ENCODE assay signal across 17 cellular contexts in the genomic region with DNA sequence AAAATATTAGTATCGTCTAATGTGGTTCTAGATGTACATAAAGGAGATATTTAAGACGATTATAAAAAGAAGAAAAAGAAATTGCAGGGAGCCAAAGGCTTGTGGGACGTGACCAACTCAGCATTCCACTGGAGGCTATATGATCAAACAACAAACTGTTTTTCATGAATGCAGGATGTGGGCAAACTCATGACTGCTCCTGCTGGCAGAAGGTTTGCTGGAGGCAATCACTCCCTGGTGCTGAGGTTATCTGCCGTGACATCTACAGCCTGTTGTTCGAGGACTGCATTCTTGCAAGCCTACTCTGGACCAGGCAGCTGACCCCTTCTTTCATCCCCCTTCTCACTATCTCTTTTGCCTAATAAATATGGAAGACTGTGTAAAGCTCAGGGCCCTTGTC.
DNase-seq lines count a peak whose midpoint lies in the region; ATAC-seq and TF ChIP-seq lines count a peak whose summit lies in the region.
"Had no signal": no experiment of that assay in that cellular context is flagged by ENCODE, and none has a peak within 500 bp of the region (broad histone marks: within the 10 kb centered on the region; RNA-seq: fewer than 3 reads in every experiment).

No MANE protein-coding gene starts in this region.

- no peak overlapping the region for H2BK120ac ChIP-seq in mesendoderm (ENCODE audit: low read depth, low read length)

- no peak overlapping the region for H4K8ac ChIP-seq in mesendoderm (ENCODE audit: low read depth, low read length)

- ATAC-seq in GM19035 (IDR thresholded peaks at IDR 0.05; ENCODE audit: unreplicated experiment): no peak
- ATAC-seq: CD8-positive, alpha-beta T cell had no signal

- no peaks in the 10 kb centered on the region for H3K79me1 ChIP-seq in mesendoderm (ENCODE audit: low read length)

- H3K23ac ChIP-seq in mesendoderm (ENCODE audit: low read length): no peak overlapping the region

- TF ChIP-seq CTCF in astrocyte of the cerebellum (IDR thresholded peaks at IDR 0.05; ENCODE audit: low read depth, low read length, missing control alignments): peak; percentile 10
- no peak for TF ChIP-seq CTCF in tibial nerve (IDR thresholded peaks at IDR 0.05)

- H3K27me3 ChIP-seq in mesendoderm (ENCODE audit: insufficient read depth, low read length, poor library complexity): no peaks in the 10 kb centered on the region
- no peaks in the 10 kb centered on the region for H3K27me3 ChIP-seq in tibial nerve
- H3K27me3 ChIP-seq: BLaER1 had no signal

- in situ Hi-C loops in astrocyte of the cerebellum (cut with HindIII; ENCODE audit: low sequenced_read_pairs): no loop called here

- no peak overlapping the region for H2BK15ac ChIP-seq in mesendoderm (replicated peaks; ENCODE audit: low read depth)

- no peaks in the 10 kb centered on the region for H3K79me2 ChIP-seq in mesendoderm (ENCODE audit: control insufficient read depth, insufficient read depth, low read length)

- H3K18ac ChIP-seq in mesendoderm (ENCODE audit: low read length): no peak overlapping the region

- H4K5ac ChIP-seq in mesendoderm (ENCODE audit: low read length): no peak overlapping the region

- no peak overlapping the region for H3K27ac ChIP-seq in mesendoderm (ENCODE audit: low read depth, low read length)
- H3K27ac ChIP-seq in tibial nerve: no peak overlapping the region
- H3K27ac ChIP-seq: BLaER1 had no signal

- no peak overlapping the region for H3K56ac ChIP-seq in mesendoderm (ENCODE audit: low read length)

- WGBS in mesendoderm (ENCODE audit: extremely low coverage, insufficient coverage, low lambda C conversion rate): 100% methylated on average over 2 of the region's 5 CpGs
- WGBS in tibial nerve, 2 donors: 52 to 55% methylated on average over 5 of the region's 5 CpGs

- H3K9me3 ChIP-seq in tibial nerve: no peaks in the 10 kb centered on the region

- H3K4me2 ChIP-seq in mesendoderm (ENCODE audit: low read length): no peak overlapping the region
- H3K4me2 ChIP-seq: BLaER1 had no signal

- H3K4me3 ChIP-seq in astrocyte of the cerebellum (ENCODE audit: low read depth, low read length) (no peak overlapping the region), mesendoderm (ENCODE audit: low read length) (no peak overlapping the region), tibial nerve (no peak overlapping the region)
- H3K4me3 ChIP-seq: BLaER1 had no signal

- H3K36me3 ChIP-seq in mesendoderm (ENCODE audit: control insufficient read depth, insufficient read depth, low read length) (no peaks in the 10 kb centered on the region), tibial nerve (no peaks in the 10 kb centered on the region)
- H3K36me3 ChIP-seq: BLaER1 had no signal

- no peak overlapping the region for H3K4ac ChIP-seq in mesendoderm (ENCODE audit: low read depth, low read length)

- no peak overlapping the region for H2BK5ac ChIP-seq in mesendoderm (ENCODE audit: low read length)

- TF ChIP-seq POLR2A in tibial nerve (IDR thresholded peaks at IDR 0.05): no peak

- DNase-seq in A172 (ENCODE audit: low spot score): peak; percentile 75
- peak; percentile 64 for DNase-seq in ELR (ENCODE audit: low read depth)
- no peak for DNase-seq in astrocyte of the cerebellum (ENCODE audit: low read depth)
- DNase-seq in mesendoderm: peak; percentile 82
- no peak for DNase-seq in tibial nerve (ENCODE audit: low spot score in 2 of 2)
- no peak for DNase-seq in UCSD-AML1 (lab: John Stamatoyannopoulos, UW; ENCODE audit: unreplicated experiment)
- DNase-seq in stimulated activated naive CD4-positive, alpha-beta T cell treated with Interleukin-2 at 50 U/mL for 16 hours (lab: John Stamatoyannopoulos, UW): no peak
- DNase-seq: CD8-positive, alpha-beta T cell; DMS79; HFFc6; Karpas-422; NCI-H1105 treated with DMSO at 0.1 percent for 48 hours; NCI-H1694 treated with DMSO at 0.1 percent for 48 hours; NCI-H526 treated with DMSO at 0.1 percent for 48 hours; SHP77 treated with DMSO at 0.1 percent for 48 hours had no signal

- H3K9ac ChIP-seq in mesendoderm (ENCODE audit: low read length): no peak overlapping the region
- H3K9ac ChIP-seq: BLaER1 had no signal

- no peak for TF ChIP-seq EP300 in tibial nerve (IDR thresholded peaks at IDR 0.05)

- no peak overlapping the region for H2AK5ac ChIP-seq in mesendoderm (ENCODE audit: low read length)

- no peaks in the 10 kb centered on the region for H3K4me1 ChIP-seq in mesendoderm (ENCODE audit: control insufficient read depth, low read depth, low read length)
- H3K4me1 ChIP-seq in tibial nerve: no peaks in the 10 kb centered on the region
- H3K4me1 ChIP-seq: BLaER1 had no signal

Comparison
In these comparisons a context has a peak if more than half of its experiments do, and no peak if none do; other contexts are left out.
1. DNase-seq: peak in A172 (single experiment), ELR (single experiment) and mesendoderm (single experiment); none in astrocyte of the cerebellum (single experiment), tibial nerve (0 of 2), UCSD-AML1 (single experiment) and stimulated activated naive CD4-positive, alpha-beta T cell treated with Interleukin-2 at 50 U/mL for 16 hours (single experiment).